37 cellular contexts compared by ENCODE assay signal in the genomic region with DNA sequence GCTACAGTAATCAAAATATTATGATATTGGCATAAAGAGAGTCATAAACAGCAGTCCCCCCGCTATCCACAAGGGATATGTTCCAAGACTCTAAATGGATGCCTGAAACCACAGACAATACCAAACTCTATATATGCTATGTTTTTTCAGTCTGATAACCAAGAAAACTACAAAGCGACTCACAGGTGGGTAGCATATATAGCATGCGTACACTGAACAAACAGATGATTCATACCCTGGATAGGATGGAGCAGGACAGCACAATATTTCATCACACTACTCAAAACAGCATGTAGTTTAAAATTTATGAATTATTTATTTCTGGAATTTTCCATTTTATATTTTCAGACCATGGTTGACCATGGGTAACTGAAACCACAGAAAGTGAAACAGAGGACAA.
"Had no signal": no experiment of that assay in that cellular context is flagged by ENCODE, and none has a peak within 500 bp of the region (broad histone marks: within the 10 kb centered on the region; RNA-seq: fewer than 3 reads in every experiment).

No MANE protein-coding gene starts in this region.

- H3K27ac ChIP-seq: cardiac muscle cell, VCaP had no signal

- H3K36me3 ChIP-seq: cardiac muscle cell, MG63 had no signal

- H3K4me1 Mint-ChIP-seq: activated B cell treated with CpG ODN at 0.5 μM for 24 hours; activated CD4-positive, alpha-beta memory T cell treated with anti-CD3 and anti-CD28 coated beads, Interleukin-2, amount 10 ng/mL, durations not matched to agents 7 days and 5 days; activated CD8-positive, alpha-beta memory T cell treated with anti-CD3 and anti-CD28 coated beads, Interleukin-2, amount 10 ng/mL, durations not matched to agents 7 days and 5 days; activated naive CD4-positive, alpha-beta T cell treated with anti-CD3 and anti-CD28 coated beads, Interleukin-2, amount 10 ng/mL, durations not matched to agents 7 days and 5 days; activated naive CD8-positive, alpha-beta T cell treated with anti-CD3 and anti-CD28 coated beads, Interleukin-2, amount 50 U/mL, for 24 hours; brain; central memory CD8-positive, alpha-beta T cell had no signal

- H3K27me3 Mint-ChIP-seq: activated CD8-positive, alpha-beta memory T cell treated with anti-CD3 and anti-CD28 coated beads, Interleukin-2, amount 10 ng/mL, durations not matched to agents 7 days and 5 days; activated naive CD4-positive, alpha-beta T cell treated with anti-CD3 and anti-CD28 coated beads, Interleukin-2, amount 10 ng/mL, durations not matched to agents 7 days and 5 days; brain had no signal

- H3K4me3 ChIP-seq: cardiac muscle cell, MG63 had no signal

- ATAC-seq: activated CD8-positive, alpha-beta memory T cell treated with anti-CD3 and anti-CD28 coated beads, Interleukin-2, amount 10 ng/mL, durations not matched to agents 7 days and 5 days; activated naive CD8-positive, alpha-beta T cell treated with anti-CD3 and anti-CD28 coated beads, Interleukin-2, amount 50 U/mL, for 24 hours had no signal

- DNase-seq: activated B cell treated with CpG ODN at 0.5 μM for 24 hours; activated CD4-positive, alpha-beta memory T cell treated with anti-CD3 and anti-CD28 coated beads, Interleukin-2, amount 10 ng/mL, durations not matched to agents 7 days and 5 days; activated CD4-positive, alpha-beta T cell treated with anti-CD3 and anti-CD28 coated beads for 4 hours; activated CD4-positive, CD25-positive, alpha-beta regulatory T cell treated with anti-CD3 and anti-CD28 coated beads, Interleukin-2, amount 50 U/mL, for 72 hours; activated CD8-positive, alpha-beta memory T cell treated with anti-CD3 and anti-CD28 coated beads for 24 hours; activated CD8-positive, alpha-beta memory T cell treated with anti-CD3 and anti-CD28 coated beads, Interleukin-2, amount 10 ng/mL, durations not matched to agents 7 days and 5 days; activated CD8-positive, alpha-beta memory T cell treated with anti-CD3 and anti-CD28 coated beads, Interleukin-2, amount 50 U/mL, for 48 hours; activated effector memory CD4-positive, alpha-beta T cell treated with Interleukin-2 at 50 U/mL for 16 hours; activated naive CD4-positive, alpha-beta T cell treated with anti-CD3 and anti-CD28 coated beads, Interleukin-2, amount 10 ng/mL, durations not matched to agents 7 days and 5 days; activated naive CD8-positive, alpha-beta T cell treated with anti-CD3 and anti-CD28 coated beads, Interleukin-2, amount 50 U/mL, for 24 hours; activated T-cell treated with anti-CD3 and anti-CD28 coated beads, Interleukin-2, amount 50 U/mL, for 48 hours; anterior cingulate cortex; Karpas-422; MG63; MV-4-11; NCI-H1092; NCI-H1417; NCI-H146; NCI-H187; NCI-H2029 treated with DMSO at 0.1 percent for 48 hours; NCI-H2107; NCI-H2171; NCI-H510A; NCI-H526; NCI-H748 treated with DMSO at 0.1 percent for 48 hours; NK-92 treated with Interleukin-12 subunit alpha and Interleukin-12 subunit beta, amount 100 ng/mL, for 24 hours; Right ventricle myocardium superior; RPMI8226; SW 1271; T-helper 1 cell; T-helper 2 cell; T-helper 9 cell had no signal

- H3K36me3 Mint-ChIP-seq: activated CD8-positive, alpha-beta memory T cell treated with anti-CD3 and anti-CD28 coated beads, Interleukin-2, amount 10 ng/mL, durations not matched to agents 7 days and 5 days; activated naive CD4-positive, alpha-beta T cell treated with anti-CD3 and anti-CD28 coated beads, Interleukin-2, amount 10 ng/mL, durations not matched to agents 7 days and 5 days; brain had no signal

- H3K4me3 Mint-ChIP-seq: activated B cell treated with CpG ODN at 0.5 μM for 24 hours; activated CD4-positive, alpha-beta memory T cell treated with anti-CD3 and anti-CD28 coated beads, Interleukin-2, amount 10 ng/mL, durations not matched to agents 7 days and 5 days; activated CD8-positive, alpha-beta memory T cell treated with anti-CD3 and anti-CD28 coated beads, Interleukin-2, amount 10 ng/mL, durations not matched to agents 7 days and 5 days; activated naive CD4-positive, alpha-beta T cell treated with anti-CD3 and anti-CD28 coated beads, Interleukin-2, amount 10 ng/mL, durations not matched to agents 7 days and 5 days; activated naive CD8-positive, alpha-beta T cell; activated naive CD8-positive, alpha-beta T cell treated with anti-CD3 and anti-CD28 coated beads, Interleukin-2, amount 50 U/mL, for 24 hours; brain; central memory CD8-positive, alpha-beta T cell had no signal

- H3K27ac Mint-ChIP-seq: activated B cell treated with CpG ODN at 0.5 μM for 24 hours; activated CD4-positive, alpha-beta memory T cell treated with anti-CD3 and anti-CD28 coated beads, Interleukin-2, amount 10 ng/mL, durations not matched to agents 7 days and 5 days; activated CD8-positive, alpha-beta memory T cell treated with anti-CD3 and anti-CD28 coated beads, Interleukin-2, amount 10 ng/mL, durations not matched to agents 7 days and 5 days; activated naive CD4-positive, alpha-beta T cell treated with anti-CD3 and anti-CD28 coated beads, Interleukin-2, amount 10 ng/mL, durations not matched to agents 7 days and 5 days; activated naive CD8-positive, alpha-beta T cell; activated naive CD8-positive, alpha-beta T cell treated with anti-CD3 and anti-CD28 coated beads, Interleukin-2, amount 50 U/mL, for 24 hours; brain had no signal

- H3K9me3 Mint-ChIP-seq: central memory CD8-positive, alpha-beta T cell had no signal

- H3K27me3 ChIP-seq: cardiac muscle cell, MG63 had no signal
